23 cellular contexts compared by ENCODE assay signal in the genomic region with DNA sequence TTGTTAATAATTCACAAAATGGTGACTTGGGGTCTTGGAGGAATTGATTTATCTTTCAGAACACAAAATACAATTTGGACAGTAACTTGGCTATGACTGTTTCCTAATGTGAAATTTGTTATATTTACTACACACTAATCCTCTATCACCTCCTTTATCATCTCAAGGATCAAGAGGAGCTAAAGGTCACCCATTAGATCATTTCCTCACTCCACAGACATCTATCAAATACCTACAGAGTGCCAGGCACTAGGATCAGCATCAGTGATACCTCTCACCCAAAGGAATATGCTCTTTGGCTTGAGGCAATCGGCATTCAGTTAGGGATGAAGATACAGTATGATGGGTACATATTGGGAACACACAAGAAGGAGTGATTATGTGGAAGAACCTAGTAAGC.
"Had no signal": no experiment of that assay in that cellular context is flagged by ENCODE, and none has a peak within 500 bp of the region (broad histone marks: within the 10 kb centered on the region; RNA-seq: fewer than 3 reads in every experiment).

No MANE protein-coding gene starts in this region.

- H3K36me3 ChIP-seq: gastrocnemius medialis, lower lobe of right lung, prostate gland, right atrium auricular region, sigmoid colon, spleen, thoracic aorta, tibial nerve, upper lobe of left lung, uterus had no signal

- ATAC-seq: esophagus mucosa; gastrocnemius medialis; left ventricle myocardium superior; lower lobe of right lung; naive thymus-derived CD8-positive, alpha-beta T cell; stimulated activated memory B cell treated with anti-CD40 and anti-IgM and Interleukin-4, amounts not matched to agents 10 μg/mL and 1 μg/mL and 100 μg/mL, for 72 hours had no signal

- FAIRE-seq: keratinocyte had no signal

- H3K4me3 ChIP-seq: gastrocnemius medialis, lower lobe of right lung, prostate gland, right atrium auricular region, sigmoid colon, spleen, thoracic aorta, tibial nerve, upper lobe of left lung, uterus had no signal

- H3K4me1 ChIP-seq: gastrocnemius medialis, lower lobe of right lung, prostate gland, right atrium auricular region, sigmoid colon, spleen, tibial nerve, upper lobe of left lung, uterus had no signal

- DNase-seq: effector CD8-positive, alpha-beta T cell; endodermal cell; foreskin fibroblast; gastrocnemius medialis; head of caudate nucleus; left ventricle myocardium superior; lower lobe of right lung; naive thymus-derived CD8-positive, alpha-beta T cell; nephron progenitor cell; nucleus accumbens; sigmoid colon; spleen; stimulated activated CD4-positive, alpha-beta T cell treated with anti-CD3 and anti-CD28 coated beads, Interleukin-4, amount 100 ng/mL, for 4 hours; upper lobe of left lung; uterus had no signal

- H3K27me3 ChIP-seq: gastrocnemius medialis, right atrium auricular region, sigmoid colon, spleen, tibial nerve, upper lobe of left lung, uterus had no signal

- H3K9me3 ChIP-seq: gastrocnemius medialis, lower lobe of right lung, prostate gland, right atrium auricular region, sigmoid colon, spleen, thoracic aorta, tibial nerve, upper lobe of left lung, uterus had no signal

- H3K27ac ChIP-seq: epithelial cell of prostate, gastrocnemius medialis, lower lobe of right lung, prostate gland, right atrium auricular region, sigmoid colon, spleen, thoracic aorta, tibial nerve, upper lobe of left lung, uterus had no signal
